ENCODE assay signal across 30 cellular contexts in the genomic region with DNA sequence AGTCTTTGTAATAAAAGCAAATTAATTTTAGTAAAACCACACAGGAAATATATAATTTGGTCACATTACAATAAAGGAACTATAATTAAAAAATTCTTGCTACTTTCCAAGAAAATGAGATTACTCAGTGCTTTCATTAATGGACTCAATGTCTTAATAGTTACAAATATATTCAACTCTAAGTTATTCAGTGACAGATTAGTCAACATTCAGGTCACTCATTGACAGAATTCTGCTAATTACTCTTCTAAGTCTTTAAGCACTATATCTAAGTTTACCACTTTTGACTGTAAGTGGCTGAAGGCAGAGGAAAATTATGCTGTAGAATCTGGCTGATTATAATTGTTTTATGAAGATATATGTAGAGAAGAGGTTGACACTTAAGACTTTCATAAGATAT.
"Had no signal": no experiment of that assay in that cellular context is flagged by ENCODE, and none has a peak within 500 bp of the region (broad histone marks: within the 10 kb centered on the region; RNA-seq: fewer than 3 reads in every experiment).

No MANE protein-coding gene starts in this region.

- H3K36me3 Mint-ChIP-seq: activated naive CD8-positive, alpha-beta T cell had no signal

- H3K27me3 Mint-ChIP-seq: activated B cell treated with CpG ODN at 0.5 μM for 24 hours; activated CD8-positive, alpha-beta T cell treated with anti-CD3 and anti-CD28 coated beads for 36 hours; activated naive CD8-positive, alpha-beta T cell; central memory CD8-positive, alpha-beta T cell; dendritic cell treated with granulocyte-macrophage colony-stimulating factor and Interleukin-4, amounts not matched to agents 40 ng/mL and 50 ng/mL, for 4 days; effector memory CD8-positive, alpha-beta T cell had no signal

- H3K27ac Mint-ChIP-seq: activated B cell treated with CpG ODN at 0.5 μM for 24 hours; activated CD8-positive, alpha-beta T cell treated with anti-CD3 and anti-CD28 coated beads for 36 hours; activated naive CD8-positive, alpha-beta T cell; activated T-helper 17 cell treated with anti-CD3 and anti-CD28 coated beads, Interleukin-2, amount 50 U/mL, for 72 hours; dendritic cell treated with granulocyte-macrophage colony-stimulating factor and Interleukin-4, amounts not matched to agents 40 ng/mL and 50 ng/mL, for 4 days; effector memory CD8-positive, alpha-beta T cell; T-helper 17 cell; T-helper 2 cell treated with Interferon-gamma antibody and Interleukin-4, amounts not matched to agents 5 μg/mL and 100 μg/mL, for 36 hours had no signal

- H3K4me1 Mint-ChIP-seq: activated B cell treated with CpG ODN at 0.5 μM for 24 hours; central memory CD8-positive, alpha-beta T cell; T-helper 17 cell had no signal

- H3K4me3 Mint-ChIP-seq: activated B cell treated with CpG ODN at 0.5 μM for 24 hours; activated CD8-positive, alpha-beta T cell treated with anti-CD3 and anti-CD28 coated beads for 36 hours; activated naive CD8-positive, alpha-beta T cell; activated T-cell treated with anti-CD3 and anti-CD28 coated beads, Interleukin-2, amount 50 U/mL, for 4 hours; activated T-helper 17 cell treated with anti-CD3 and anti-CD28 coated beads, Interleukin-2, amount 50 U/mL, for 72 hours; central memory CD8-positive, alpha-beta T cell; dendritic cell treated with granulocyte-macrophage colony-stimulating factor and Interleukin-4, amounts not matched to agents 40 ng/mL and 50 ng/mL, for 4 days; effector memory CD8-positive, alpha-beta T cell; T-helper 17 cell; T-helper 2 cell treated with Interferon-gamma antibody and Interleukin-4, amounts not matched to agents 5 μg/mL and 100 μg/mL, for 36 hours had no signal

- H3K4me3 ChIP-seq: coronary artery, esophagus squamous epithelium, gastroesophageal sphincter, heart right ventricle had no signal

- ATAC-seq: activated CD4-positive, CD25-positive, alpha-beta regulatory T cell treated with anti-CD3 and anti-CD28 coated beads, Interleukin-2, amount 50 U/mL, for 24 hours; activated CD8-positive, alpha-beta T cell treated with anti-CD3 and anti-CD28 coated beads for 36 hours; activated T-cell treated with anti-CD3 and anti-CD28 coated beads, Interleukin-2, amount 50 U/mL, for 4 hours; activated T-helper 17 cell treated with anti-CD3 and anti-CD28 coated beads, Interleukin-2, amount 50 U/mL, for 72 hours; effector memory CD8-positive, alpha-beta T cell; gastroesophageal sphincter; heart right ventricle; T-helper 17 cell had no signal

- H3K9me3 Mint-ChIP-seq: activated B cell treated with CpG ODN at 0.5 μM for 24 hours; activated CD8-positive, alpha-beta T cell treated with anti-CD3 and anti-CD28 coated beads for 36 hours; activated T-cell treated with anti-CD3 and anti-CD28 coated beads, Interleukin-2, amount 50 U/mL, for 4 hours; activated T-helper 17 cell treated with anti-CD3 and anti-CD28 coated beads, Interleukin-2, amount 50 U/mL, for 72 hours; central memory CD8-positive, alpha-beta T cell; dendritic cell treated with granulocyte-macrophage colony-stimulating factor and Interleukin-4, amounts not matched to agents 40 ng/mL and 50 ng/mL, for 4 days; effector memory CD8-positive, alpha-beta T cell; T-helper 2 cell treated with Interferon-gamma antibody and Interleukin-4, amounts not matched to agents 5 μg/mL and 100 μg/mL, for 36 hours had no signal

- DNase-seq: activated B cell treated with CpG ODN at 0.5 μM for 24 hours; activated CD4-positive, alpha-beta T cell treated with anti-CD3 and anti-CD28 coated beads for 48 hours; activated CD4-positive, alpha-beta T cell treated with anti-CD3 and anti-CD28 coated beads, Interleukin-2, amount 50 U/mL, for 1 hour; activated CD4-positive, alpha-beta T cell treated with anti-CD3 and anti-CD28 coated beads, Interleukin-2, amount 50 U/mL, for 48 hours; activated CD8-positive, alpha-beta memory T cell treated with anti-CD3 and anti-CD28 coated beads for 24 hours; activated CD8-positive, alpha-beta T cell treated with anti-CD3 and anti-CD28 coated beads for 36 hours; activated effector memory CD4-positive, alpha-beta T cell treated with Interleukin-2 at 50 U/mL for 16 hours; activated gamma-delta T cell treated with Interleukin-2 at 50 U/mL for 16 hours; activated naive CD4-positive, alpha-beta T cell treated with anti-CD3 and anti-CD28 coated beads, Interleukin-2, amount 50 U/mL, for 16 hours; activated naive CD4-positive, alpha-beta T cell treated with Interleukin-2 at 50 U/mL for 16 hours; activated T-cell treated with anti-CD3 and anti-CD28 coated beads, Interleukin-2, amount 50 U/mL, for 4 hours; amniotic stem cell; anterior cingulate cortex; brain microvascular endothelial cell; effector CD4-positive, alpha-beta T cell; effector memory CD8-positive, alpha-beta T cell; esophagus squamous epithelium; foreskin melanocyte; heart right ventricle; T-helper 17 cell; T1000; WERI-Rb-1 had no signal
